8 cellular contexts compared by ENCODE assay signal in genomic region chr6:73695619-73696421, GRCh38. TPM values are rescaled to one million over a fixed set of nuclear protein-coding genes. Genes with fewer than 3 reads are reported as not detected.
DNase-seq lines count a peak whose midpoint lies in the region; ATAC-seq and TF ChIP-seq lines count a peak whose summit lies in the region.

Gene CD109, plus strand, starts transcription at chr6:73696203. Its CDS starts 13 bp downstream, at chr6:73696216.

- intact Hi-C loops in esophagus squamous epithelium (cut with DNase I): no loop called here

- H3K27ac Mint-ChIP-seq in naive thymus-derived CD8-positive, alpha-beta T cell: peak within 1 kb of the TSS in 3 of 10 donors; percentile 9 to 37 (median 20)

- DNase-seq in NOMO-1 (lab: John Stamatoyannopoulos, UW; ENCODE audit: unreplicated experiment in 2 of 2): peak; percentile 78 to 79
- DNase-seq in activated T-cell treated with anti-CD3 and anti-CD28 coated beads for 48 hours (ENCODE audit: low read depth): peak; percentile 65
- DNase-seq in esophagus squamous epithelium (lab: John Stamatoyannopoulos, UW): no peak
- peak in 7 of 10 donors; percentile 0 to 23 (median 9) for DNase-seq in naive thymus-derived CD8-positive, alpha-beta T cell
- peak; percentile 63 for DNase-seq in stimulated activated naive CD4-positive, alpha-beta T cell treated with Interleukin-2 at 50 U/mL for 16 hours (lab: John Stamatoyannopoulos, UW)

- H3K4me1 Mint-ChIP-seq in naive thymus-derived CD8-positive, alpha-beta T cell: peaks cover 3 to 23% (median 10%) of the 10 kb centered on the region in 4 donors

- H3K36me3 ChIP-seq in esophagus squamous epithelium: peaks cover 0 to 7% (median 0%) of the 10 kb centered on the region in 3 donors

- H3K9me3 Mint-ChIP-seq in naive thymus-derived CD8-positive, alpha-beta T cell: no peaks in the 10 kb centered on the region

- POLR2A ChIA-PET in naive thymus-derived CD8-positive, alpha-beta T cell (lab: Charles Lee): no interaction called here

- H3K4me1 ChIP-seq in esophagus squamous epithelium: peaks cover 0 to 49% (median 15%) of the 10 kb centered on the region in 3 donors

- H3K4me3 ChIP-seq in esophagus squamous epithelium: peak within 1 kb of the TSS; percentile 48 to 82 (median 66)

- peak within 1 kb of the TSS; percentile 57 for H3K27ac ChIP-seq in 22Rv1
- peak within 1 kb of the TSS; percentile 88 to 95 (median 91) for H3K27ac ChIP-seq in esophagus squamous epithelium

- H3K27me3 Mint-ChIP-seq in naive thymus-derived CD8-positive, alpha-beta T cell: peaks cover 29 to 91% (median 48%) of the 10 kb centered on the region in 5 donors

- H3K27me3 ChIP-seq in esophagus squamous epithelium: no peaks in the 10 kb centered on the region

- no peaks in the 10 kb centered on the region for H3K9me3 ChIP-seq in esophagus squamous epithelium

- ATAC-seq in GM18520 (IDR thresholded peaks at IDR 0.05; ENCODE audit: unreplicated experiment) (peak; percentile 36), HG03066 (IDR thresholded peaks at IDR 0.05; ENCODE audit: low read depth, unreplicated experiment) (peak; percentile 65)
- ATAC-seq in naive thymus-derived CD8-positive, alpha-beta T cell: peak; percentile 57 to 74

- peak in 2 of 4 donors; percentile 27 to 44 for TF ChIP-seq POLR2A in esophagus squamous epithelium (IDR thresholded peaks at IDR 0.05)

- TF ChIP-seq CTCF in 22Rv1 (IDR thresholded peaks at IDR 0.05): no peak
- peak in 1 of 6 experiments; percentile 4 for TF ChIP-seq CTCF in esophagus squamous epithelium (IDR thresholded peaks at IDR 0.05)

- peak within 1 kb of the TSS; percentile 58 to 86 (median 81) for H3K4me3 Mint-ChIP-seq in naive thymus-derived CD8-positive, alpha-beta T cell

- H3K36me3 Mint-ChIP-seq in naive thymus-derived CD8-positive, alpha-beta T cell: peaks cover 0 to 3% (median 0%) of the 10 kb centered on the region in 3 donors

- 2 to 3% methylated on average over 14 to 15 of the region's 61 CpGs for WGBS in esophagus squamous epithelium, 2 donors

RNA-seq across cellular contexts. Expression of gene CD109, which starts in this region (rescaled TPM):
- total RNA-seq in esophagus squamous epithelium: 10 to 100 TPM; 27.0 to 57.9 (median 41.3) TPM
- under 1 TPM; 0.41 to 0.47 TPM for total RNA-seq in naive thymus-derived CD8-positive, alpha-beta T cell
- not detected for polyA plus RNA-seq in naive thymus-derived CD8-positive, alpha-beta T cell

Comparison
In these comparisons a context has a peak if more than half of its experiments do, and no peak if none do; other contexts are left out.
1. RNA of gene CD109 (total RNA-seq): 27.0 to 57.9 TPM in esophagus squamous epithelium; 0.41 to 0.47 TPM in naive thymus-derived CD8-positive, alpha-beta T cell; every median in the first group is over 10 times any median in the second.
2. Peak in DNase-seq and ATAC-seq in naive thymus-derived CD8-positive, alpha-beta T cell; RNA of the gene not detected or under 1 TPM.
3. Peak in every context shown above with its lines, with median percentiles within 50 percentile points of each other: ATAC-seq.